ENCODE assay signal across 8 cellular contexts in the genomic region with DNA sequence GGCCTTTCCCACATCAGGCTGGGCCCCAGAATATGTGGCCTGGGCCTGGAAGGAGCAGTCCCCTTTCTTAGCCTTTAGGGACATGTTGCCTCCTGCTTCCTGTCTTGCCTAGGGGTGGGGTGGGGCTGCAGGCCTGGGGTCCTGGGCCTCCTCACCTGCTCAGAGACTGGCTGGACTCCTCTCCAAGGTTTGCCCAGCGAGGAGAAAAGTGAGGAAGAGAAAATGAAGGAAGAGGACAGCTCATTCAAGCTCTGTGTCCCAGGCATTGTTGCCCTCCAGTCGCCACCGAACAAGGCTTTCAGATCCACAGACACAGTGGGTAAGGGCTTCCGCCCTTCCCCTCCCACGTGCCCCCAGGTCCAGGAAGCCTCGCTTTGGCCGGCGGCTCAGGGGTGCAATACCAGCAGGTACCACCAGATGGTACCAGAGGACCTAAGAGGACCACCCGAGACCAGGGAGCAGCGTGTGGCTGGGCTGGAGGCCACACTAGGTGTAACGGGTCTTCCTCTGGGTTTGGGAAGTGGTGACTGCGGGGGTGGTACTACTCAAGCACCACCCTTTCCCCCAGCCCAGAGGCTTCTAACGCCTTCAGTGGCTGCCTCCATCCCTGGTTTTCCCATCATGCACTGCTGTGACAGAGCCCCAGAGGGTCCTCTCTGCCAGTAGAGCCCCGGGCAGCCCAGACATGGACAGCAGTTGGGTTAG. TPM values are rescaled to one million over a fixed set of nuclear protein-coding genes. Genes with fewer than 3 reads are reported as not detected.
DNase-seq lines count a peak whose midpoint lies in the region; ATAC-seq and TF ChIP-seq lines count a peak whose summit lies in the region.

No MANE protein-coding gene starts in this region.

- H2AFZ ChIP-seq in HCT116 (ENCODE audit: low read depth, low read length, poor library complexity, severe bottlenecking) = peak overlapping the region; percentile 39

- peak; percentile 62 for DNase-seq in HCT116 (ENCODE audit: low read depth, low spot score)
- peak; percentile 59 for DNase-seq in NCI-H1436 (lab: John Stamatoyannopoulos, UW)
- DNase-seq in T1000 (lab: John Stamatoyannopoulos, UW) = peak; percentile 59
- DNase-seq in ascending aorta (ENCODE audit: low spot score in 2 of 2) = peak; percentile 50 to 92
- DNase-seq in hepatic stellate cell (ENCODE audit: low spot score) = peak; percentile 79

- H4K20me1 ChIP-seq in DOHH2 (ENCODE audit: control insufficient read depth, insufficient read depth, low read depth, low read length) (no peaks in the 10 kb centered on the region), HCT116 (ENCODE audit: insufficient read depth) (no peaks in the 10 kb centered on the region)

- BruUV-seq in HCT116 (replicated peaks; lab: Mats Ljungman, UMichigan) = no TSS peak

- peak overlapping the region; percentile 57 for H3K4me3 ChIP-seq in DOHH2 (ENCODE audit: low read length)
- H3K4me3 ChIP-seq in HCT116 (replicated peaks in 1 of 2; ENCODE audit: low read depth in 1 of 2, low read length in 2 of 2) = no peak overlapping the region
- no peak overlapping the region for H3K4me3 ChIP-seq in ascending aorta
- H3K4me3 ChIP-seq in skeletal muscle tissue (ENCODE audit: low read length in 3 of 3) = peak overlapping the region; percentile 38 to 49 (median 44)

- no peak overlapping the region for H3K27ac ChIP-seq in DOHH2 (ENCODE audit: low read depth, low read length)
- no peak overlapping the region for H3K27ac ChIP-seq in HCT116 (ENCODE audit: low read depth, low read length)
- no peak overlapping the region for H3K27ac ChIP-seq in ascending aorta
- H3K27ac ChIP-seq in skeletal muscle tissue (ENCODE audit: low read depth, low read length) = no peak overlapping the region

- H3K9me3 ChIP-seq in DOHH2 (ENCODE audit: control insufficient read depth, insufficient read depth, low read length) (no peaks in the 10 kb centered on the region), HCT116 (ENCODE audit: control insufficient read depth in 1 of 2, insufficient read depth in 1 of 2, low read depth in 1 of 2, low read length in 2 of 2) (no peaks in the 10 kb centered on the region), ascending aorta (no peaks in the 10 kb centered on the region), skeletal muscle tissue (ENCODE audit: control insufficient read depth in 3 of 3, low read length in 3 of 3) (no peaks in the 10 kb centered on the region)

- peak; percentile 97 for TF ChIP-seq CTCF in DOHH2 (IDR thresholded peaks at IDR 0.05; ENCODE audit: low read depth, low read length, poor library complexity, severe bottlenecking)
- TF ChIP-seq CTCF in HCT116 (IDR thresholded peaks at IDR 0.05 in 2 of 3, conservative IDR thresholded peaks at IDR 0.05 in 1 of 3; ENCODE audit: borderline replicate concordance in 1 of 3, insufficient read depth in 1 of 3, low read depth in 2 of 3, low read length in 2 of 3) = peak in 2 of 3 experiments; percentile 91 to 98; a peak in 4 of 6 replicates
- TF ChIP-seq CTCF in ascending aorta (IDR thresholded peaks at IDR 0.05) = peak; percentile 91 to 99 (median 96)

- H3F3A ChIP-seq in DOHH2 (ENCODE audit: control insufficient read depth, insufficient read depth) = no peaks in the 10 kb centered on the region

- RAD21 ChIA-PET in HCT116 (lab: Charles Lee; ENCODE audit: low non-redundant PET in 1 of 2, low total read pairs in 2 of 2, uncharacterized antibody in 2 of 2, unreplicated experiment in 2 of 2) = no interaction called here

- TF ChIP-seq RAD21 in HCT116 (IDR thresholded peaks at IDR 0.05; ENCODE audit: low read depth) = no peak

- ATAC-seq in HCT116 (peak; percentile 63), GM18519 (IDR thresholded peaks at IDR 0.05; ENCODE audit: low FRiP score, unreplicated experiment) (no peak)

- POLR2A ChIA-PET in HCT116 (lab: Charles Lee) = no interaction called here

- TF ChIP-seq POLR2A in HCT116 (IDR thresholded peaks at IDR 0.05; ENCODE audit: borderline replicate concordance, extremely low read depth, insufficient read depth, insufficient read length) = no peak

- CTCF ChIA-PET in HCT116 (lab: Charles Lee) = interaction anchor here (1.3 kb wide), 1 partner anchor 48 kb away, joined by 3 read pairs; no protein-coding TSS in a partner anchor

- 0 out of 2 replicates have a peak overlapping the region, but pooled peaks have one; percentile 12 for H3K9ac ChIP-seq in HCT116 (ENCODE audit: low read length)
- H3K9ac ChIP-seq in skeletal muscle tissue (ENCODE audit: low read depth in 1 of 3, low read length in 3 of 3) = peak overlapping the region; percentile 20 to 64 (median 32)

- no peaks in the 10 kb centered on the region for H3K79me2 ChIP-seq in DOHH2 (ENCODE audit: control insufficient read depth, low read length)
- H3K79me2 ChIP-seq in HCT116 (ENCODE audit: insufficient read depth, low read length) = no peaks in the 10 kb centered on the region

- H3K9me2 ChIP-seq in DOHH2 (replicated peaks; ENCODE audit: control insufficient read depth, low read length) = no peaks in the 10 kb centered on the region
- no peaks in the 10 kb centered on the region for H3K9me2 ChIP-seq in HCT116 (ENCODE audit: insufficient read depth)

- H3K4me2 ChIP-seq in DOHH2 (ENCODE audit: low read length) (peak overlapping the region; percentile 63), HCT116 (ENCODE audit: low read length) (peak overlapping the region; percentile 46)

- H3K4me1 ChIP-seq in DOHH2 (ENCODE audit: control insufficient read depth, low read length) (peaks cover 32% of the 10 kb centered on the region), HCT116 (ENCODE audit: control insufficient read depth in 1 of 2, insufficient read depth in 2 of 2, low read length in 2 of 2) (peaks cover 17 to 48% of the 10 kb centered on the region in 2 experiments), ascending aorta (peaks cover under 1 to 5% of the 10 kb centered on the region in 2 donors), skeletal muscle tissue (ENCODE audit: control insufficient read depth in 3 of 3, insufficient read depth in 3 of 3, low read length in 3 of 3) (peaks cover 32 to 44% (median 33%) of the 10 kb centered on the region in 3 donors)

- intact Hi-C loops in HCT116 (cut with micrococcal nuclease) (loop anchor here (1.0 to 10.0 kb wide), 5 partner anchors 37 to 569 kb away; a partner anchor contains a TSS), ascending aorta (cut with DNase I) (loop anchor here (1.0 to 5.0 kb wide), 5 partner anchors 47 to 569 kb away; a partner anchor contains a TSS)

- H3K36me3 ChIP-seq in DOHH2 (ENCODE audit: control insufficient read depth, low read length) = no peaks in the 10 kb centered on the region
- no peaks in the 10 kb centered on the region for H3K36me3 ChIP-seq in HCT116 (ENCODE audit: control insufficient read depth in 1 of 2, insufficient read depth in 2 of 2, low read length in 2 of 2)
- no peaks in the 10 kb centered on the region for H3K36me3 ChIP-seq in ascending aorta
- H3K36me3 ChIP-seq in skeletal muscle tissue (ENCODE audit: control insufficient read depth in 3 of 3, insufficient read depth in 3 of 3, low read length in 3 of 3) = no peaks in the 10 kb centered on the region

- H3K27me3 ChIP-seq in DOHH2 (ENCODE audit: control insufficient read depth, low read length) (no peaks in the 10 kb centered on the region), HCT116 (ENCODE audit: insufficient read depth, low read length) (no peaks in the 10 kb centered on the region), ascending aorta (no peaks in the 10 kb centered on the region), skeletal muscle tissue (ENCODE audit: control insufficient read depth in 3 of 3, insufficient read depth in 3 of 3, low read length in 3 of 3) (no peaks in the 10 kb centered on the region)

TF ChIP-seq in HCT116, 20 proteins besides CTCF, POLR2A, EP300 and RAD21:
- TF ChIP-seq, protein P1, sequence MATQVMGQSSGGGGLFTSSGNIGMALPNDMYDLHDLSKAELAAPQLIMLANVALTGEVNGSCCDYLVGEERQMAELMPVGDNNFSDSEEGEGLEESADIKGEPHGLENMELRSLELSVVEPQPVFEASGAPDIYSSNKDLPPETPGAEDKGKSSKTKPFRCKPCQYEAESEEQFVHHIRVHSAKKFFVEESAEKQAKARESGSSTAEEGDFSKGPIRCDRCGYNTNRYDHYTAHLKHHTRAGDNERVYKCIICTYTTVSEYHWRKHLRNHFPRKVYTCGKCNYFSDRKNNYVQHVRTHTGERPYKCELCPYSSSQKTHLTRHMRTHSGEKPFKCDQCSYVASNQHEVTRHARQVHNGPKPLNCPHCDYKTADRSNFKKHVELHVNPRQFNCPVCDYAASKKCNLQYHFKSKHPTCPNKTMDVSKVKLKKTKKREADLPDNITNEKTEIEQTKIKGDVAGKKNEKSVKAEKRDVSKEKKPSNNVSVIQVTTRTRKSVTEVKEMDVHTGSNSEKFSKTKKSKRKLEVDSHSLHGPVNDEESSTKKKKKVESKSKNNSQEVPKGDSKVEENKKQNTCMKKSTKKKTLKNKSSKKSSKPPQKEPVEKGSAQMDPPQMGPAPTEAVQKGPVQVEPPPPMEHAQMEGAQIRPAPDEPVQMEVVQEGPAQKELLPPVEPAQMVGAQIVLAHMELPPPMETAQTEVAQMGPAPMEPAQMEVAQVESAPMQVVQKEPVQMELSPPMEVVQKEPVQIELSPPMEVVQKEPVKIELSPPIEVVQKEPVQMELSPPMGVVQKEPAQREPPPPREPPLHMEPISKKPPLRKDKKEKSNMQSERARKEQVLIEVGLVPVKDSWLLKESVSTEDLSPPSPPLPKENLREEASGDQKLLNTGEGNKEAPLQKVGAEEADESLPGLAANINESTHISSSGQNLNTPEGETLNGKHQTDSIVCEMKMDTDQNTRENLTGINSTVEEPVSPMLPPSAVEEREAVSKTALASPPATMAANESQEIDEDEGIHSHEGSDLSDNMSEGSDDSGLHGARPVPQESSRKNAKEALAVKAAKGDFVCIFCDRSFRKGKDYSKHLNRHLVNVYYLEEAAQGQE (IDR thresholded peaks at IDR 0.05; ENCODE audit: low read depth) = no peak
- TF ChIP-seq ZFX (IDR thresholded peaks at IDR 0.05) = peak; percentile 31; the same call in 1 of the 2 replicates

RNA-seq across cellular contexts. Expression of a gene that starts 5.5 kb away (rescaled TPM):
- total RNA-seq in HCT116 (2021; ENCODE audit: unreplicated experiment) (18.9 TPM), ascending aorta (8.7 TPM), skeletal muscle tissue (9.9 TPM)
- polyA plus RNA-seq in HCT116 (2012) = 15.7 and 17.6 TPM in 2 replicates

RNA-seq across cellular contexts. Expression of a gene that starts 35.6 kb away (rescaled TPM):
- 103 TPM for total RNA-seq in HCT116 (2021; ENCODE audit: unreplicated experiment)
- 121 and 137 TPM in 2 replicates for polyA plus RNA-seq in HCT116 (2012)
- 43.0 TPM for total RNA-seq in ascending aorta
- 4.7 TPM for total RNA-seq in skeletal muscle tissue

Comparison
In these comparisons a context has a peak if more than half of its experiments do, and no peak if none do; other contexts are left out.
1. H3K4me3 ChIP-seq: peak in DOHH2 (single experiment) and skeletal muscle tissue (3 of 3); none in HCT116 (0 of 2) and ascending aorta (0 of 2).
2. Peak in every context shown above with its lines, with median percentiles within 50 percentile points of each other: CTCF ChIP-seq and DNase-seq.